In genomic region chr1:61842863-61843514, GRCh38 we compare ENCODE assay signal across 12 cellular contexts.
DNase-seq lines count a peak whose midpoint lies in the region; ATAC-seq, FAIRE-seq and TF ChIP-seq lines count a peak whose summit lies in the region.
"Had no signal": no experiment of that assay in that cellular context is flagged by ENCODE, and none has a peak within 500 bp of the region (broad histone marks: within the 10 kb centered on the region; RNA-seq: fewer than 3 reads in every experiment).

No MANE protein-coding gene starts in this region.

- H3K4me1 ChIP-seq in HCT116 (ENCODE audit: control insufficient read depth in 1 of 2, insufficient read depth in 2 of 2, low read length in 2 of 2) (peaks cover 20 to 24% of the 10 kb centered on the region in 2 experiments), HepG2 (ENCODE audit: insufficient read depth, low read length) (no peaks in the 10 kb centered on the region; the same call in 1 of the 2 replicates)
- H3K4me1 ChIP-seq: body of pancreas had no signal

- CTCF ChIA-PET in BJ (lab: Yijun Ruan, JAX) (interaction anchor here (0.6 to 1.0 kb wide), 2 partner anchors 299 to 1876 kb away, joined by 3 read pairs; no protein-coding TSS in a partner anchor), HCT116 (lab: Charles Lee) (interaction anchor here (1.5 kb wide), 1 partner anchor 9 kb away, joined by 4 read pairs; no protein-coding TSS in a partner anchor), HepG2 (lab: Yijun Ruan, JAX; ENCODE audit: low intra/inter-chr PET ratio, low total read pairs) (no interaction called here)

- no peaks in the 10 kb centered on the region for H3K79me2 ChIP-seq in HCT116 (ENCODE audit: insufficient read depth, low read length)
- no peaks in the 10 kb centered on the region for H3K79me2 ChIP-seq in HepG2 (ENCODE audit: insufficient read depth, low read length)

- TF ChIP-seq EP300 in HepG2 (IDR thresholded peaks at IDR 0.05; ENCODE audit: low read depth in 2 of 2, low read length in 2 of 2): no peak
- TF ChIP-seq EP300 in HepG2 (CRISPR knock-in tag; IDR thresholded peaks at IDR 0.05; ENCODE audit: borderline replicate concordance): no peak

- no peak overlapping the region for H3K9ac ChIP-seq in HCT116 (ENCODE audit: low read length)
- no peak overlapping the region for H3K9ac ChIP-seq in HepG2 (ENCODE audit: insufficient read depth, low read depth, low read length)

- no peaks in the 10 kb centered on the region for H3K9me3 ChIP-seq in HCT116 (ENCODE audit: control insufficient read depth in 1 of 2, insufficient read depth in 1 of 2, low read depth in 1 of 2, low read length in 2 of 2)
- no peaks in the 10 kb centered on the region for H3K9me3 ChIP-seq in HepG2 (ENCODE audit: low read length)
- H3K9me3 ChIP-seq: body of pancreas, stomach had no signal

- ATAC-seq in HCT116 (peak; percentile 72), HepG2 (0 out of 3 replicates have a peak, but pooled peaks have one; percentile 38), HG03378 (IDR thresholded peaks at IDR 0.05; ENCODE audit: unreplicated experiment) (no peak)
- ATAC-seq: body of pancreas had no signal

- H3K36me3 ChIP-seq in BJ (ENCODE audit: control insufficient read depth, insufficient read depth, low read length): no peaks in the 10 kb centered on the region
- H3K36me3 ChIP-seq in HCT116 (ENCODE audit: control insufficient read depth in 1 of 2, insufficient read depth in 2 of 2, low read length in 2 of 2): no peaks in the 10 kb centered on the region
- no peaks in the 10 kb centered on the region for H3K36me3 ChIP-seq in HepG2 (replicated peaks in 1 of 2; ENCODE audit: control insufficient read depth in 1 of 2, insufficient read depth in 2 of 2, low read length in 2 of 2)

- in situ Hi-C loops in astrocyte of the spinal cord (cut with HindIII; ENCODE audit: low sequenced_read_pairs): no loop called here
- in situ Hi-C loops in HepG2 (cut with HindIII; ENCODE audit: extremely low pct_ligation_motif_present, low pct_unique_long_range_greater_than_20kb): no loop called here

- RAD21 ChIA-PET in HCT116 (lab: Charles Lee; ENCODE audit: low non-redundant PET in 1 of 2, low total read pairs in 2 of 2, uncharacterized antibody in 2 of 2, unreplicated experiment in 2 of 2): no interaction called here

- DNase-seq in BJ (ENCODE audit: low read depth): no peak
- no peak for DNase-seq in HCT116 (ENCODE audit: low read depth, low spot score)
- DNase-seq in astrocyte of the spinal cord (ENCODE audit: low read depth, low spot score): no peak
- no peak for DNase-seq in HepG2 (ENCODE audit: low spot score)
- DNase-seq in activated CD4-positive, alpha-beta T cell treated with anti-CD3 and anti-CD28 coated beads for 1 hour: no peak
- no peak for DNase-seq in putamen (ENCODE audit: low spot score)
- DNase-seq in effector CD4-positive, alpha-beta T cell: no peak
- DNase-seq: GDM1, NCI-H2081 treated with DMSO at 0.1 percent for 48 hours, stomach had no signal

- BruUV-seq in HCT116 (replicated peaks; lab: Mats Ljungman, UMichigan) (no TSS peak), HepG2 (replicated peaks; lab: Mats Ljungman, UMichigan) (no TSS peak)

- TF ChIP-seq CTCF in BJ (IDR thresholded peaks at IDR 0.05; ENCODE audit: insufficient read depth, low read depth, low read length) (peak; percentile 20; the same call in 1 of the 2 replicates), HCT116 (IDR thresholded peaks at IDR 0.05 in 2 of 3, conservative IDR thresholded peaks at IDR 0.05 in 1 of 3; ENCODE audit: borderline replicate concordance in 1 of 3, insufficient read depth in 1 of 3, low read depth in 2 of 3, low read length in 2 of 3) (peak; percentile 11 to 38 (median 27); a peak in 3 of 6 replicates), astrocyte of the spinal cord (IDR thresholded peaks at IDR 0.05; ENCODE audit: low read depth, low read length) (peak; percentile 22), HepG2 (CRISPR knock-in tag; IDR thresholded peaks at IDR 0.05) (peak; percentile 35; the same call in 1 of the 2 replicates)

- H3K27me3 ChIP-seq in BJ (ENCODE audit: control insufficient read depth, insufficient read depth, low read length): no peaks in the 10 kb centered on the region
- H3K27me3 ChIP-seq in HCT116 (ENCODE audit: insufficient read depth, low read length): no peaks in the 10 kb centered on the region
- H3K27me3 ChIP-seq in HepG2 (ENCODE audit: control insufficient read depth in 1 of 2, insufficient read depth in 2 of 2, low read length in 2 of 2): no peaks in the 10 kb centered on the region
- H3K27me3 ChIP-seq: body of pancreas, stomach had no signal

- peak; percentile 55 for TF ChIP-seq RAD21 in HCT116 (IDR thresholded peaks at IDR 0.05; ENCODE audit: low read depth)
- TF ChIP-seq RAD21 in HepG2 (CRISPR knock-in tag; IDR thresholded peaks at IDR 0.05): no peak

- H3K27ac ChIP-seq in HCT116 (ENCODE audit: low read depth, low read length) (peak overlapping the region; percentile 4; the same call in 1 of the 2 replicates), HepG2 (ENCODE audit: extremely low read length, insufficient read depth, low read length) (no peak overlapping the region)
- H3K27ac ChIP-seq: body of pancreas, stomach had no signal

- 95% methylated on average over 2 of the region's 2 CpGs for WGBS in HepG2 (ENCODE audit: low lambda C conversion rate)

- TF ChIP-seq POLR2A in HCT116 (IDR thresholded peaks at IDR 0.05; ENCODE audit: borderline replicate concordance, extremely low read depth, insufficient read depth, insufficient read length): no peak
- TF ChIP-seq POLR2A in HepG2 (IDR thresholded peaks at IDR 0.05; ENCODE audit: insufficient read depth in 1 of 2, low read depth in 2 of 2, low read length in 2 of 2): no peak

- no peak overlapping the region for H3K4me3 ChIP-seq in BJ (ENCODE audit: low read depth, low read length)
- no peak overlapping the region for H3K4me3 ChIP-seq in HCT116 (replicated peaks in 1 of 2; ENCODE audit: low read depth in 1 of 2, low read length in 2 of 2)
- no peak overlapping the region for H3K4me3 ChIP-seq in astrocyte of the spinal cord (ENCODE audit: low read depth, low read length)
- H3K4me3 ChIP-seq in HepG2 (replicated peaks in 1 of 3; ENCODE audit: insufficient read depth in 1 of 3, low read depth in 2 of 3, low read length in 3 of 3): no peak overlapping the region
- H3K4me3 ChIP-seq: body of pancreas, stomach had no signal

- H2AFZ ChIP-seq in HCT116 (ENCODE audit: low read depth, low read length, poor library complexity, severe bottlenecking): no peak overlapping the region
- no peak overlapping the region for H2AFZ ChIP-seq in HepG2 (ENCODE audit: low read length)

- POLR2A ChIA-PET in BJ (lab: Charles Lee): interaction anchor here (0.6 kb wide), 1 partner anchor 118 kb away, joined by 4 read pairs; no protein-coding TSS in a partner anchor
- POLR2A ChIA-PET in HCT116 (lab: Charles Lee): no interaction called here
- POLR2A ChIA-PET in HepG2 (lab: Yijun Ruan, JAX): no interaction called here

- FAIRE-seq in HepG2 (lab: Jason Lieb, UNC): no peak

- H4K20me1 ChIP-seq in HCT116 (ENCODE audit: insufficient read depth): no peaks in the 10 kb centered on the region
- no peaks in the 10 kb centered on the region for H4K20me1 ChIP-seq in HepG2 (ENCODE audit: insufficient read depth, low read length)

- intact Hi-C loops in HCT116 (cut with micrococcal nuclease): loop anchor here (10.0 kb wide), 2 partner anchors 148 to 1688 kb away; no protein-coding TSS in a partner anchor
- intact Hi-C loops in HepG2 (cut with micrococcal nuclease; ENCODE audit: unreplicated experiment): loop anchor here (10.0 kb wide), 1 partner anchor 118 kb away; the partner anchor contains the start of gene TM2D1

- no peaks in the 10 kb centered on the region for H3K9me2 ChIP-seq in HCT116 (ENCODE audit: insufficient read depth)

- H3K4me2 ChIP-seq in HCT116 (ENCODE audit: low read length): no peak overlapping the region
- H3K4me2 ChIP-seq in HepG2 (ENCODE audit: low read depth, low read length): no peak overlapping the region

TF ChIP-seq in HCT116, 20 proteins besides CTCF, POLR2A, EP300 and RAD21 (continues in another document):
- no peak for TF ChIP-seq JUND (IDR thresholded peaks at IDR 0.05)
- TF ChIP-seq SIN3A (IDR thresholded peaks at IDR 0.05; ENCODE audit: low read depth): no peak
- TF ChIP-seq POLR2AphosphoS5 (IDR thresholded peaks at IDR 0.05; ENCODE audit: low read depth, low read length): no peak
- no peak for TF ChIP-seq SRF (IDR thresholded peaks at IDR 0.05; ENCODE audit: low read depth)
- TF ChIP-seq YY1 (IDR thresholded peaks at IDR 0.05; ENCODE audit: extremely low read depth, insufficient replicate concordance, low read depth, low read length): no peak
- TF ChIP-seq CEBPB (IDR thresholded peaks at IDR 0.05; ENCODE audit: low read depth): no peak
- TF ChIP-seq TCF7L2 (IDR thresholded peaks at IDR 0.05; ENCODE audit: borderline replicate concordance, extremely low read depth, insufficient read depth, insufficient read length): no peak
- TF ChIP-seq ZFX (IDR thresholded peaks at IDR 0.05): no peak
- TF ChIP-seq EGR1 (IDR thresholded peaks at IDR 0.05; ENCODE audit: low read depth): no peak
- no peak for TF ChIP-seq ELF1 (IDR thresholded peaks at IDR 0.05; ENCODE audit: borderline replicate concordance, low read depth)
- TF ChIP-seq MAX (IDR thresholded peaks at IDR 0.05): no peak
- TF ChIP-seq EZH2 (IDR thresholded peaks at IDR 0.05): no peak

TF ChIP-seq in HepG2, 621 proteins besides CTCF, POLR2A, EP300 and RAD21:
- TF ChIP-seq ZNF143 (CRISPR knock-in tag; IDR thresholded peaks at IDR 0.05) (no peak), BORCS8-MEF2B (CRISPR knock-in tag; IDR thresholded peaks at IDR 0.05) (no peak), ADNP (CRISPR knock-in tag; IDR thresholded peaks at IDR 0.05) (no peak), ATRX (CRISPR knock-in tag; IDR thresholded peaks at IDR 0.05; ENCODE audit: borderline replicate concordance) (no peak), GABPA (IDR thresholded peaks at IDR 0.05; ENCODE audit: low read depth, low read length) (no peak), GABPA (CRISPR knock-in tag; IDR thresholded peaks at IDR 0.05; ENCODE audit: low read depth) (0 out of 2 replicates have a peak, but pooled peaks have one; percentile 11), HCFC1 (IDR thresholded peaks at IDR 0.05; ENCODE audit: low read depth, low read length) (no peak), STAG1 (CRISPR knock-in tag; IDR thresholded peaks at IDR 0.05) (peak; percentile 31)
